Comparison of ENCODE assay signal across 8 cellular contexts in the genomic region with DNA sequence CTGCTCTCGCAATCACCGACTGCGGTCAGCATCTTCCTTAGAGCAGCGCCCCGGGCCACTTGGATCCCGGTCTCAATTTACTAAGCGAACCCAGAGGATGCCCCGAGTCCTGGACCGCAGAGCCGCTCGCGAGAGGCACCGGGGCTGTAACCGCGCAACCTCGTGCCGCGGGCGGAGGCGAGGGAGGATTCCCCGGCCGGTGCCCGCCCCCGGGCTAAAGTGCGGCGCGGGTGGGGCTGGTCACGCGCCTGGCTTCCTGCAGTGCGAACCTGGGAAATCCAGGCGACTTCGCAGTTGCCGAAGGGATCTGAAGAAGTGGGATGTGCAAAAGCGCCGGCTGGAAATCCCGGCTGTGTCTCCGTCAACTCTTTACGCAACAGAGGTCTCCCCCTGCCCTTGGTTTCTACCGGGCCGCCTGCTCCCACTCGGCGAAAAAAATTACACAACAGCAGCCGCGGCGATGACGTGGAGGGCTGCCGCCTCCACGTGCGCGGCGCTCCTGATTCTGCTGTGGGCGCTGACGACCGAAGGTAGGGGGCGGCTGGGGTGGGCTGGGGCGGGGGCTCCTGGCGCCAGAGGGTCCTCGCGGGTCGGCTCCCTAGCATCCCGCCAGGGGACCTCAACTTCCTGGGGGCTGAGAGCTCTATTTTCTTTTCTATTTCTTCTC. TPM values are rescaled to one million over a fixed set of nuclear protein-coding genes. Genes with fewer than 3 reads are reported as not detected.
DNase-seq lines count a peak whose midpoint lies in the region; ATAC-seq and TF ChIP-seq lines count a peak whose summit lies in the region.

A gene with protein sequence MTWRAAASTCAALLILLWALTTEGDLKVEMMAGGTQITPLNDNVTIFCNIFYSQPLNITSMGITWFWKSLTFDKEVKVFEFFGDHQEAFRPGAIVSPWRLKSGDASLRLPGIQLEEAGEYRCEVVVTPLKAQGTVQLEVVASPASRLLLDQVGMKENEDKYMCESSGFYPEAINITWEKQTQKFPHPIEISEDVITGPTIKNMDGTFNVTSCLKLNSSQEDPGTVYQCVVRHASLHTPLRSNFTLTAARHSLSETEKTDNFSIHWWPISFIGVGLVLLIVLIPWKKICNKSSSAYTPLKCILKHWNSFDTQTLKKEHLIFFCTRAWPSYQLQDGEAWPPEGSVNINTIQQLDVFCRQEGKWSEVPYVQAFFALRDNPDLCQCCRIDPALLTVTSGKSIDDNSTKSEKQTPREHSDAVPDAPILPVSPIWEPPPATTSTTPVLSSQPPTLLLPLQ (plus strand): TSS at position 291 of the 667 bp plus-strand sequence. CDS start 170 bp downstream, at position 461.

- H4K20me1 ChIP-seq in neural cell (ENCODE audit: insufficient read depth), result no peaks in the 10 kb centered on the region

- H3K4me3 Mint-ChIP-seq in stimulated activated naive CD8-positive, alpha-beta T cell treated with anti-CD3 and anti-CD28 coated beads, Interleukin-15, Interleukin-2, amounts not matched to agents 100 ng/mL and 50 ng/mL, for 24 hours, result peak within 1 kb of the TSS; percentile 92

- no peak within 1 kb of the TSS for H3K27ac ChIP-seq in SJCRH30
- peak within 1 kb of the TSS; percentile 54 for H3K27ac ChIP-seq in foreskin keratinocyte
- no peak within 1 kb of the TSS for H3K27ac ChIP-seq in neural cell (ENCODE audit: low read length)

- TF ChIP-seq EP300 in neural cell (conservative IDR thresholded peaks at IDR 0.05; ENCODE audit: poor library complexity, severe bottlenecking), result no peak

- TF ChIP-seq CTCF in foreskin keratinocyte (conservative IDR thresholded peaks at IDR 0.05) (no peak), neural cell (IDR thresholded peaks at IDR 0.05; ENCODE audit: poor library complexity, severe bottlenecking) (no peak)

- ATAC-seq in HG03045 (IDR thresholded peaks at IDR 0.05; ENCODE audit: unreplicated experiment) (peak; percentile 45), foreskin keratinocyte (peak; percentile 49), HG03521 (IDR thresholded peaks at IDR 0.05; ENCODE audit: unreplicated experiment) (no peak)

- peaks cover 3% of the 10 kb centered on the region for H3F3A ChIP-seq in neural cell (ENCODE audit: insufficient read depth, low read length, poor library complexity, severe bottlenecking)

- no peaks in the 10 kb centered on the region for H3K27me3 Mint-ChIP-seq in stimulated activated naive CD8-positive, alpha-beta T cell treated with anti-CD3 and anti-CD28 coated beads, Interleukin-15, Interleukin-2, amounts not matched to agents 100 ng/mL and 50 ng/mL, for 24 hours

- H3K27me3 ChIP-seq in SJCRH30, result no peaks in the 10 kb centered on the region
- no peaks in the 10 kb centered on the region for H3K27me3 ChIP-seq in foreskin keratinocyte
- peaks cover 27% of the 10 kb centered on the region for H3K27me3 ChIP-seq in neural cell (ENCODE audit: insufficient read depth, low read depth, low read length)

- H3K4me1 ChIP-seq in SJCRH30, result no peaks in the 10 kb centered on the region; the same call in 1 of the 2 replicates
- H3K4me1 ChIP-seq in foreskin keratinocyte, result peaks cover 5% of the 10 kb centered on the region

- H3K9me2 ChIP-seq in neural cell (ENCODE audit: insufficient read depth, low read length), result no peaks in the 10 kb centered on the region

- peak within 1 kb of the TSS; percentile 71 for H3K4me3 ChIP-seq in SJCRH30
- H3K4me3 ChIP-seq in neural cell (ENCODE audit: low read length), result peak within 1 kb of the TSS; percentile 81

- peak within 1 kb of the TSS; percentile 91 for H3K27ac Mint-ChIP-seq in stimulated activated naive CD8-positive, alpha-beta T cell treated with anti-CD3 and anti-CD28 coated beads, Interleukin-15, Interleukin-2, amounts not matched to agents 100 ng/mL and 50 ng/mL, for 24 hours

- peaks cover 44% of the 10 kb centered on the region for H3K4me1 Mint-ChIP-seq in stimulated activated naive CD8-positive, alpha-beta T cell treated with anti-CD3 and anti-CD28 coated beads, Interleukin-15, Interleukin-2, amounts not matched to agents 100 ng/mL and 50 ng/mL, for 24 hours (ENCODE audit: low read depth)

- no peaks in the 10 kb centered on the region for H3K9me3 Mint-ChIP-seq in stimulated activated naive CD8-positive, alpha-beta T cell treated with anti-CD3 and anti-CD28 coated beads, Interleukin-15, Interleukin-2, amounts not matched to agents 100 ng/mL and 50 ng/mL, for 24 hours

- H3K36me3 Mint-ChIP-seq in stimulated activated naive CD8-positive, alpha-beta T cell treated with anti-CD3 and anti-CD28 coated beads, Interleukin-15, Interleukin-2, amounts not matched to agents 100 ng/mL and 50 ng/mL, for 24 hours (ENCODE audit: low read depth), result peaks cover 6% of the 10 kb centered on the region

- H2AFZ ChIP-seq in neural cell (ENCODE audit: low read depth, low read length), result peak within 1 kb of the TSS; percentile 61

- H3K4me2 ChIP-seq in neural cell (ENCODE audit: low read length), result peak within 1 kb of the TSS; percentile 95

- H3K9me3 ChIP-seq in SJCRH30 (replicated peaks), result no peaks in the 10 kb centered on the region
- no peaks in the 10 kb centered on the region for H3K9me3 ChIP-seq in neural cell (ENCODE audit: low read length)

- H3K79me2 ChIP-seq in neural cell (replicated peaks; ENCODE audit: insufficient read depth, low read length), result no peaks in the 10 kb centered on the region

- DNase-seq in C1 segment of cervical spinal cord (lab: John Stamatoyannopoulos, UW), result peak in 8 of 14 donors; percentile 2 to 66 (median 28)
- DNase-seq in SJCRH30, result peak; percentile 28 to 40
- DNase-seq in activated gamma-delta T cell treated with anti-CD3 and anti-CD28 coated beads, Interleukin-2, amount 50 U/mL, for 16 hours (ENCODE audit: low read depth), result peak; percentile 51
- peak in 1 of 2 donors; percentile 46 for DNase-seq in foreskin keratinocyte

- H3K36me3 ChIP-seq in SJCRH30 (no peaks in the 10 kb centered on the region), neural cell (ENCODE audit: insufficient read depth, low read length) (no peaks in the 10 kb centered on the region)

- no peak for TF ChIP-seq RAD21 in neural cell (conservative IDR thresholded peaks at IDR 0.05)

- H3K9ac ChIP-seq in neural cell (ENCODE audit: low read length), result peak within 1 kb of the TSS; percentile 78

TF ChIP-seq in neural cell, 6 proteins besides CTCF, POLR2A, EP300 and RAD21:
- TF ChIP-seq MXI1 (conservative IDR thresholded peaks at IDR 0.05; ENCODE audit: poor library complexity, severe bottlenecking) (peak; percentile 74), EZH2 (IDR thresholded peaks at IDR 0.05; ENCODE audit: borderline replicate concordance, insufficient read depth, low read length, poor library complexity, severe bottlenecking) (no peak), SMC3 (conservative IDR thresholded peaks at IDR 0.05; ENCODE audit: poor library complexity) (no peak), TAF1 (IDR thresholded peaks at IDR 0.05; ENCODE audit: low read depth) (peak; percentile 34)
- TF ChIP-seq, protein P1, sequence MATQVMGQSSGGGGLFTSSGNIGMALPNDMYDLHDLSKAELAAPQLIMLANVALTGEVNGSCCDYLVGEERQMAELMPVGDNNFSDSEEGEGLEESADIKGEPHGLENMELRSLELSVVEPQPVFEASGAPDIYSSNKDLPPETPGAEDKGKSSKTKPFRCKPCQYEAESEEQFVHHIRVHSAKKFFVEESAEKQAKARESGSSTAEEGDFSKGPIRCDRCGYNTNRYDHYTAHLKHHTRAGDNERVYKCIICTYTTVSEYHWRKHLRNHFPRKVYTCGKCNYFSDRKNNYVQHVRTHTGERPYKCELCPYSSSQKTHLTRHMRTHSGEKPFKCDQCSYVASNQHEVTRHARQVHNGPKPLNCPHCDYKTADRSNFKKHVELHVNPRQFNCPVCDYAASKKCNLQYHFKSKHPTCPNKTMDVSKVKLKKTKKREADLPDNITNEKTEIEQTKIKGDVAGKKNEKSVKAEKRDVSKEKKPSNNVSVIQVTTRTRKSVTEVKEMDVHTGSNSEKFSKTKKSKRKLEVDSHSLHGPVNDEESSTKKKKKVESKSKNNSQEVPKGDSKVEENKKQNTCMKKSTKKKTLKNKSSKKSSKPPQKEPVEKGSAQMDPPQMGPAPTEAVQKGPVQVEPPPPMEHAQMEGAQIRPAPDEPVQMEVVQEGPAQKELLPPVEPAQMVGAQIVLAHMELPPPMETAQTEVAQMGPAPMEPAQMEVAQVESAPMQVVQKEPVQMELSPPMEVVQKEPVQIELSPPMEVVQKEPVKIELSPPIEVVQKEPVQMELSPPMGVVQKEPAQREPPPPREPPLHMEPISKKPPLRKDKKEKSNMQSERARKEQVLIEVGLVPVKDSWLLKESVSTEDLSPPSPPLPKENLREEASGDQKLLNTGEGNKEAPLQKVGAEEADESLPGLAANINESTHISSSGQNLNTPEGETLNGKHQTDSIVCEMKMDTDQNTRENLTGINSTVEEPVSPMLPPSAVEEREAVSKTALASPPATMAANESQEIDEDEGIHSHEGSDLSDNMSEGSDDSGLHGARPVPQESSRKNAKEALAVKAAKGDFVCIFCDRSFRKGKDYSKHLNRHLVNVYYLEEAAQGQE (IDR thresholded peaks at IDR 0.05; ENCODE audit: borderline replicate concordance), result no peak
TF ChIP-seq in neural cell: peak in this region for 2.

RNA-seq across cellular contexts. Expression of the gene that starts here (rescaled TPM):
- 7.8 and 8.1 TPM in 2 replicates for total RNA-seq in SJCRH30 (2014; rRNA removed; shearing (Covaris generic))
- 4.2 and 9.1 TPM in 2 replicates for total RNA-seq in foreskin keratinocyte
- polyA plus RNA-seq in foreskin keratinocyte (0.31 and 0.58 TPM in 2 replicates), neural cell (2.1 and 3.1 TPM in 2 replicates)
- 10.0 and 12.3 TPM in 2 replicates for polyA minus RNA-seq in neural cell
